Comparison of ENCODE assay signal across 10 cellular contexts in genomic region chr2:216872040-216872439, GRCh38. TPM values are rescaled to one million over a fixed set of nuclear protein-coding genes. Genes with fewer than 3 reads are reported as not detected.
"Had no signal": no experiment of that assay in that cellular context is flagged by ENCODE, and none has a peak within 500 bp of the region (broad histone marks: within the 10 kb centered on the region; RNA-seq: fewer than 3 reads in every experiment).

No MANE protein-coding gene starts in this region.

- H3K4me3 ChIP-seq: GM23338, K562 had no signal

- H3K27ac ChIP-seq: HL-60 had no signal

- H3K4me3 Mint-ChIP-seq: GM23338, H9, HFFc6 had no signal

- H3K4me2 ChIP-seq: GM23338 had no signal

- DNase-seq: H9, HFFc6 had no signal

- H3K27ac Mint-ChIP-seq: GM23338, H9, HFFc6 had no signal

- FAIRE-seq: H1, H54, K562 had no signal

- H3K9me3 Mint-ChIP-seq: HFFc6 had no signal

- ATAC-seq: GM23338, HCT116, K562 had no signal

- H2AFZ ChIP-seq: GM23338 had no signal

- H3K4me1 Mint-ChIP-seq: GM23338, H9 had no signal

RNA-seq across cellular contexts. Expression of gene TNP1, which starts 12.2 kb away (rescaled TPM):
- total RNA-seq: GM23338, H1, H9, HFFc6, HT1080, IMR-90, K562 had no signal
- polyA plus RNA-seq: GM23338, H1, IMR-90, K562 had no signal
